In genomic region chr9:105541838-105542237, GRCh38 we compare ENCODE assay signal across 14 cellular contexts. TPM values are rescaled to one million over a fixed set of nuclear protein-coding genes. Genes with fewer than 3 reads are reported as not detected.
DNase-seq lines count a peak whose midpoint lies in the region; ATAC-seq, FAIRE-seq and TF ChIP-seq lines count a peak whose summit lies in the region.
"Had no signal": no experiment of that assay in that cellular context is flagged by ENCODE, and none has a peak within 500 bp of the region (broad histone marks: within the 10 kb centered on the region; RNA-seq: fewer than 3 reads in every experiment).

No MANE protein-coding gene starts in this region.

- DNase-seq in GM12891 (ENCODE audit: insufficient read length, low spot score) (no peak), cerebellum (ENCODE audit: low spot score) (no peak), NCI-H187 treated with DMSO at 0.1 percent for 48 hours (lab: John Stamatoyannopoulos, UW) (no peak), SW480 (ENCODE audit: low spot score) (no peak), kidney glomerular epithelial cell (lab: John Stamatoyannopoulos, UW) (no peak)
- DNase-seq: BE2C; foreskin fibroblast; left colon; NCI-H1105; nucleus accumbens; stimulated activated CD4-positive, alpha-beta T cell treated with anti-CD3 and anti-CD28 coated beads, Interleukin-2, amount 100 ng/mL, for 24 hours had no signal

- ATAC-seq in GM19025 (IDR thresholded peaks at IDR 0.05; ENCODE audit: low read depth, unreplicated experiment) (peak; percentile 98), HG02588 (IDR thresholded peaks at IDR 0.05; ENCODE audit: unreplicated experiment) (peak; percentile 96), HG03432 (IDR thresholded peaks at IDR 0.05; ENCODE audit: unreplicated experiment) (peak; percentile 98)
- ATAC-seq: left colon had no signal

- TF ChIP-seq POLR2A in GM12891 (IDR thresholded peaks at IDR 0.05; ENCODE audit: low read depth, low read length) = no peak

- peak; percentile 56 for FAIRE-seq in GM12891 (lab: Jason Lieb, UNC)

TF ChIP-seq in GM12891, 5 proteins besides CTCF, POLR2A, EP300 and RAD21:
- TF ChIP-seq PAX5 (IDR thresholded peaks at IDR 0.05; ENCODE audit: insufficient read depth, low read length, severe bottlenecking) (no peak), SPI1 (IDR thresholded peaks at IDR 0.05; ENCODE audit: low read depth, low read length) (no peak), POLR2AphosphoS5 (IDR thresholded peaks at IDR 0.05; ENCODE audit: low read depth, low read length) (no peak), TAF1 (IDR thresholded peaks at IDR 0.05; ENCODE audit: low read depth, low read length) (no peak), POU2F2 (IDR thresholded peaks at IDR 0.05; ENCODE audit: low read depth, low read length) (no peak; the same call in 1 of the 2 replicates)

RNA-seq across cellular contexts. Expression of gene FKTN, which starts 16.1 kb away (rescaled TPM):
- polyA plus RNA-seq in GM12891 (2012; ENCODE audit: low read depth, missing spikeins) = 3.9 TPM
- total RNA-seq in cerebellum = 35.5 TPM
